Comparison of ENCODE assay signal across 11 cellular contexts in the genomic region with DNA sequence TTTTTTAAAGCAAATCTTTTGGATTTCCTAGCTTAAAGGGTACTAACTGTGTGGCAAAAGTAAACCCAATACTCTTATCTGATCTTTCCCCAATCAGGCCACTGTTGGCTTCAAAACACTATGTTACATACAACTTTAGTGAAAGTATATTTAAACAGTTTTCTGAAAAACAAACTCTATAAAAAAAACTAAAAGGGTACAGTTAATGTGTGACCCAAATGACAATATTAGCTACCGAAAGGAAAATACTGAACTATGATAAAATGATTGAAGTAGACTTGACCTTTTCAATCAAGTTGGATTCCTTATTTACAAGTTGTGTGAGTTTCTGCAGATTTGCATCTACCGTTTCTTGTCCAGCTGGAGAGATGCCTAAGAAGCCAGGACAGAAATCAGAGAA. TPM values are rescaled to one million over a fixed set of nuclear protein-coding genes. Genes with fewer than 3 reads are reported as not detected.
DNase-seq lines count a peak whose midpoint lies in the region; ATAC-seq lines count a peak whose summit lies in the region.
"Had no signal": no experiment of that assay in that cellular context is flagged by ENCODE, and none has a peak within 500 bp of the region (broad histone marks: within the 10 kb centered on the region; RNA-seq: fewer than 3 reads in every experiment).

No MANE protein-coding gene starts in this region.

- H3K27me3 Mint-ChIP-seq in activated CD4-positive, alpha-beta T cell treated with anti-CD3 and anti-CD28 coated beads, Interleukin-2, amount 10 ng/mL, durations not matched to agents 24 days and 14 days = no peaks in the 10 kb centered on the region
- no peaks in the 10 kb centered on the region for H3K27me3 Mint-ChIP-seq in activated naive CD4-positive, alpha-beta T cell treated with anti-CD3 and anti-CD28 coated beads, Interleukin-2, amount 50 U/mL, for 24 hours
- H3K27me3 Mint-ChIP-seq in activated naive CD4-positive, alpha-beta T cell treated with anti-CD3 and anti-CD28 coated beads, Interleukin-2, amount 10 ng/mL, durations not matched to agents 7 days and 5 days = no peaks in the 10 kb centered on the region
- H3K27me3 Mint-ChIP-seq in activated T-helper 2 cell treated with anti-CD3 and anti-CD28 coated beads, Interferon-gamma antibody, Interleukin-2, Interleukin-4, amounts not matched to agents 10 μg/mL and 5 μg/mL and 100 μg/mL, durations not matched to agents 14 hours and 24 hours and 36 hours (ENCODE audit: low read depth) = no peaks in the 10 kb centered on the region

- peaks cover 57% of the 10 kb centered on the region for H3K4me1 Mint-ChIP-seq in activated CD4-positive, alpha-beta T cell treated with anti-CD3 and anti-CD28 coated beads, Interleukin-2, amount 10 ng/mL, durations not matched to agents 24 days and 14 days
- peaks cover 71% of the 10 kb centered on the region for H3K4me1 Mint-ChIP-seq in activated naive CD4-positive, alpha-beta T cell treated with anti-CD3 and anti-CD28 coated beads, Interleukin-2, amount 50 U/mL, for 24 hours
- H3K4me1 Mint-ChIP-seq in activated naive CD4-positive, alpha-beta T cell treated with anti-CD3 and anti-CD28 coated beads, Interleukin-2, amount 10 ng/mL, durations not matched to agents 7 days and 5 days = peaks cover 49% of the 10 kb centered on the region
- H3K4me1 Mint-ChIP-seq in activated T-helper 2 cell treated with anti-CD3 and anti-CD28 coated beads, Interferon-gamma antibody, Interleukin-2, Interleukin-4, amounts not matched to agents 10 μg/mL and 5 μg/mL and 100 μg/mL, durations not matched to agents 14 hours and 24 hours and 36 hours (ENCODE audit: low read depth) = peaks cover 72% of the 10 kb centered on the region
- peaks cover 49% of the 10 kb centered on the region for H3K4me1 Mint-ChIP-seq in stimulated activated effector memory CD8-positive, alpha-beta T cell treated with anti-CD3 and anti-CD28 coated beads, Interleukin-12 subunit alpha, Interleukin-12 subunit beta, amount 100 ng/mL, for 72 hours

- H3K36me3 Mint-ChIP-seq in activated CD4-positive, alpha-beta T cell treated with anti-CD3 and anti-CD28 coated beads, Interleukin-2, amount 10 ng/mL, durations not matched to agents 24 days and 14 days (ENCODE audit: low read depth) = peaks cover 77% of the 10 kb centered on the region
- peaks cover 34% of the 10 kb centered on the region for H3K36me3 Mint-ChIP-seq in activated naive CD4-positive, alpha-beta T cell treated with anti-CD3 and anti-CD28 coated beads, Interleukin-2, amount 50 U/mL, for 24 hours
- peaks cover 70% of the 10 kb centered on the region for H3K36me3 Mint-ChIP-seq in activated naive CD4-positive, alpha-beta T cell treated with anti-CD3 and anti-CD28 coated beads, Interleukin-2, amount 10 ng/mL, durations not matched to agents 7 days and 5 days
- H3K36me3 Mint-ChIP-seq in activated T-helper 2 cell treated with anti-CD3 and anti-CD28 coated beads, Interferon-gamma antibody, Interleukin-2, Interleukin-4, amounts not matched to agents 10 μg/mL and 5 μg/mL and 100 μg/mL, durations not matched to agents 14 hours and 24 hours and 36 hours (ENCODE audit: low read depth) = peaks cover 87% of the 10 kb centered on the region
- peaks cover 100% of the 10 kb centered on the region for H3K36me3 Mint-ChIP-seq in stimulated activated effector memory CD8-positive, alpha-beta T cell treated with anti-CD3 and anti-CD28 coated beads, Interleukin-12 subunit alpha, Interleukin-12 subunit beta, amount 100 ng/mL, for 72 hours

- ATAC-seq in stimulated activated effector memory CD8-positive, alpha-beta T cell treated with anti-CD3 and anti-CD28 coated beads, Interleukin-12 subunit alpha, Interleukin-12 subunit beta, amount 100 ng/mL, for 72 hours = no peak

- intact Hi-C loops in activated CD4-positive, alpha-beta T cell treated with anti-CD3 and anti-CD28 coated beads, Interleukin-2, amount 10 ng/mL, durations not matched to agents 24 days and 14 days (cut with micrococcal nuclease) = no loop called here
- intact Hi-C loops in activated T-helper 2 cell treated with anti-CD3 and anti-CD28 coated beads, Interferon-gamma antibody, Interleukin-2, Interleukin-4, amounts not matched to agents 10 μg/mL and 5 μg/mL and 100 μg/mL, durations not matched to agents 14 hours and 24 hours and 36 hours (cut with micrococcal nuclease) = loop anchor here (10.0 kb wide), 1 partner anchor 1000 kb away; the partner anchor contains the start of gene ARSB

- H3K4me3 Mint-ChIP-seq in activated CD4-positive, alpha-beta T cell treated with anti-CD3 and anti-CD28 coated beads, Interleukin-2, amount 10 ng/mL, durations not matched to agents 24 days and 14 days = peak overlapping the region; percentile 35
- no peak overlapping the region for H3K4me3 Mint-ChIP-seq in activated naive CD4-positive, alpha-beta T cell treated with anti-CD3 and anti-CD28 coated beads, Interleukin-2, amount 50 U/mL, for 24 hours
- H3K4me3 Mint-ChIP-seq in activated naive CD4-positive, alpha-beta T cell treated with anti-CD3 and anti-CD28 coated beads, Interleukin-2, amount 10 ng/mL, durations not matched to agents 7 days and 5 days = no peak overlapping the region
- peak overlapping the region; percentile 26 for H3K4me3 Mint-ChIP-seq in activated T-helper 2 cell treated with anti-CD3 and anti-CD28 coated beads, Interferon-gamma antibody, Interleukin-2, Interleukin-4, amounts not matched to agents 10 μg/mL and 5 μg/mL and 100 μg/mL, durations not matched to agents 14 hours and 24 hours and 36 hours (ENCODE audit: low read depth)
- H3K4me3 Mint-ChIP-seq in stimulated activated effector memory CD8-positive, alpha-beta T cell treated with anti-CD3 and anti-CD28 coated beads, Interleukin-12 subunit alpha, Interleukin-12 subunit beta, amount 100 ng/mL, for 72 hours = peak overlapping the region; percentile 73

- H3K9me3 Mint-ChIP-seq in activated CD4-positive, alpha-beta T cell treated with anti-CD3 and anti-CD28 coated beads, Interleukin-2, amount 10 ng/mL, durations not matched to agents 24 days and 14 days = no peaks in the 10 kb centered on the region
- H3K9me3 Mint-ChIP-seq in activated naive CD4-positive, alpha-beta T cell treated with anti-CD3 and anti-CD28 coated beads, Interleukin-2, amount 50 U/mL, for 24 hours = no peaks in the 10 kb centered on the region
- no peaks in the 10 kb centered on the region for H3K9me3 Mint-ChIP-seq in activated naive CD4-positive, alpha-beta T cell treated with anti-CD3 and anti-CD28 coated beads, Interleukin-2, amount 10 ng/mL, durations not matched to agents 7 days and 5 days
- H3K9me3 Mint-ChIP-seq in activated T-helper 2 cell treated with anti-CD3 and anti-CD28 coated beads, Interferon-gamma antibody, Interleukin-2, Interleukin-4, amounts not matched to agents 10 μg/mL and 5 μg/mL and 100 μg/mL, durations not matched to agents 14 hours and 24 hours and 36 hours = no peaks in the 10 kb centered on the region
- no peaks in the 10 kb centered on the region for H3K9me3 Mint-ChIP-seq in stimulated activated effector memory CD8-positive, alpha-beta T cell treated with anti-CD3 and anti-CD28 coated beads, Interleukin-12 subunit alpha, Interleukin-12 subunit beta, amount 100 ng/mL, for 72 hours

- CTCF ChIA-PET in activated naive CD4-positive, alpha-beta T cell treated with anti-CD3 and anti-CD28 coated beads, Interleukin-2, amount 10 ng/mL, durations not matched to agents 7 days and 5 days (lab: Charles Lee) = interaction anchor here (0.6 kb wide), 1 partner anchor 62 kb away, joined by 3 read pairs; no protein-coding TSS in a partner anchor

- DNase-seq in activated CD4-positive, alpha-beta T cell treated with anti-CD3 and anti-CD28 coated beads, Interleukin-2, amount 10 ng/mL, durations not matched to agents 24 days and 14 days = no peak
- DNase-seq in activated CD4-positive, alpha-beta T cell treated with anti-CD3 and anti-CD28 coated beads, Interleukin-2, amount 50 U/mL, for 1 hour = no peak
- DNase-seq in activated naive CD4-positive, alpha-beta T cell treated with anti-CD3 and anti-CD28 coated beads, Interleukin-2, amount 10 ng/mL, durations not matched to agents 7 days and 5 days = no peak
- DNase-seq in activated T-helper 2 cell treated with anti-CD3 and anti-CD28 coated beads, Interferon-gamma antibody, Interleukin-2, Interleukin-4, amounts not matched to agents 10 μg/mL and 5 μg/mL and 100 μg/mL, durations not matched to agents 14 hours and 24 hours and 36 hours (ENCODE audit: low spot score) = no peak
- no peak for DNase-seq in stimulated activated effector memory CD8-positive, alpha-beta T cell treated with anti-CD3 and anti-CD28 coated beads, Interleukin-12 subunit alpha, Interleukin-12 subunit beta, amount 100 ng/mL, for 72 hours (ENCODE audit: low spot score in 2 of 2)
- no peak for DNase-seq in LoVo (ENCODE audit: low spot score)
- DNase-seq: ACHN; Calu3; CD4-positive, CD25-positive, alpha-beta regulatory T cell; DMS 273 treated with DMSO at 0.1 percent for 48 hours had no signal

- H3K27ac Mint-ChIP-seq in activated CD4-positive, alpha-beta T cell treated with anti-CD3 and anti-CD28 coated beads, Interleukin-2, amount 10 ng/mL, durations not matched to agents 24 days and 14 days = no peak overlapping the region
- peak overlapping the region; percentile 65 for H3K27ac Mint-ChIP-seq in activated naive CD4-positive, alpha-beta T cell treated with anti-CD3 and anti-CD28 coated beads, Interleukin-2, amount 50 U/mL, for 24 hours
- no peak overlapping the region for H3K27ac Mint-ChIP-seq in activated naive CD4-positive, alpha-beta T cell treated with anti-CD3 and anti-CD28 coated beads, Interleukin-2, amount 10 ng/mL, durations not matched to agents 7 days and 5 days
- H3K27ac Mint-ChIP-seq in activated T-helper 2 cell treated with anti-CD3 and anti-CD28 coated beads, Interferon-gamma antibody, Interleukin-2, Interleukin-4, amounts not matched to agents 10 μg/mL and 5 μg/mL and 100 μg/mL, durations not matched to agents 14 hours and 24 hours and 36 hours = peak overlapping the region; percentile 65
- peak overlapping the region; percentile 85 for H3K27ac Mint-ChIP-seq in stimulated activated effector memory CD8-positive, alpha-beta T cell treated with anti-CD3 and anti-CD28 coated beads, Interleukin-12 subunit alpha, Interleukin-12 subunit beta, amount 100 ng/mL, for 72 hours

RNA-seq across cellular contexts. Expression of gene MTX3, which starts 5.8 kb away (rescaled TPM):
- 26.8 and 27.8 TPM in 2 replicates for total RNA-seq in activated CD4-positive, alpha-beta T cell treated with anti-CD3 and anti-CD28 coated beads, Interleukin-2, amount 10 ng/mL, durations not matched to agents 24 days and 14 days
- total RNA-seq in activated T-helper 2 cell treated with anti-CD3 and anti-CD28 coated beads, Interferon-gamma antibody, Interleukin-2, Interleukin-4, amounts not matched to agents 10 μg/mL and 5 μg/mL and 100 μg/mL, durations not matched to agents 14 hours and 24 hours and 36 hours = 18.0 and 18.2 TPM in 2 replicates

RNA-seq across cellular contexts. Expression of gene THBS4, which starts 49.9 kb away (rescaled TPM):
- total RNA-seq in activated CD4-positive, alpha-beta T cell treated with anti-CD3 and anti-CD28 coated beads, Interleukin-2, amount 10 ng/mL, durations not matched to agents 24 days and 14 days = 1.3 and 2.1 TPM in 2 replicates
- 0.92 and 1.1 TPM in 2 replicates for total RNA-seq in activated T-helper 2 cell treated with anti-CD3 and anti-CD28 coated beads, Interferon-gamma antibody, Interleukin-2, Interleukin-4, amounts not matched to agents 10 μg/mL and 5 μg/mL and 100 μg/mL, durations not matched to agents 14 hours and 24 hours and 36 hours
- total RNA-seq: CD4-positive, CD25-positive, alpha-beta regulatory T cell had no signal

Comparison
In these comparisons a context has a peak if more than half of its experiments do, and no peak if none do; other contexts are left out.
1. H3K27ac Mint-ChIP-seq: peak in activated naive CD4-positive, alpha-beta T cell treated with anti-CD3 and anti-CD28 coated beads, Interleukin-2, amount 50 U/mL, for 24 hours (single experiment), activated T-helper 2 cell treated with anti-CD3 and anti-CD28 coated beads, Interferon-gamma antibody, Interleukin-2, Interleukin-4, amounts not matched to agents 10 μg/mL and 5 μg/mL and 100 μg/mL, durations not matched to agents 14 hours and 24 hours and 36 hours (single experiment) and stimulated activated effector memory CD8-positive, alpha-beta T cell treated with anti-CD3 and anti-CD28 coated beads, Interleukin-12 subunit alpha, Interleukin-12 subunit beta, amount 100 ng/mL, for 72 hours (single experiment); none in activated CD4-positive, alpha-beta T cell treated with anti-CD3 and anti-CD28 coated beads, Interleukin-2, amount 10 ng/mL, durations not matched to agents 24 days and 14 days (single experiment) and activated naive CD4-positive, alpha-beta T cell treated with anti-CD3 and anti-CD28 coated beads, Interleukin-2, amount 10 ng/mL, durations not matched to agents 7 days and 5 days (single experiment).
2. H3K4me3 Mint-ChIP-seq: peak in activated CD4-positive, alpha-beta T cell treated with anti-CD3 and anti-CD28 coated beads, Interleukin-2, amount 10 ng/mL, durations not matched to agents 24 days and 14 days (single experiment), activated T-helper 2 cell treated with anti-CD3 and anti-CD28 coated beads, Interferon-gamma antibody, Interleukin-2, Interleukin-4, amounts not matched to agents 10 μg/mL and 5 μg/mL and 100 μg/mL, durations not matched to agents 14 hours and 24 hours and 36 hours (single experiment) and stimulated activated effector memory CD8-positive, alpha-beta T cell treated with anti-CD3 and anti-CD28 coated beads, Interleukin-12 subunit alpha, Interleukin-12 subunit beta, amount 100 ng/mL, for 72 hours (single experiment); none in activated naive CD4-positive, alpha-beta T cell treated with anti-CD3 and anti-CD28 coated beads, Interleukin-2, amount 50 U/mL, for 24 hours (single experiment) and activated naive CD4-positive, alpha-beta T cell treated with anti-CD3 and anti-CD28 coated beads, Interleukin-2, amount 10 ng/mL, durations not matched to agents 7 days and 5 days (single experiment).